ENCODE assay signal across 12 cellular contexts in genomic region chr6:63441266-63441956, GRCh38.
DNase-seq lines count a peak whose midpoint lies in the region; ATAC-seq lines count a peak whose summit lies in the region.
"Had no signal": no experiment of that assay in that cellular context is flagged by ENCODE, and none has a peak within 500 bp of the region (broad histone marks: within the 10 kb centered on the region; RNA-seq: fewer than 3 reads in every experiment).

No MANE protein-coding gene starts in this region.

- H3K27ac Mint-ChIP-seq in activated CD4-positive, alpha-beta T cell treated with anti-CD3 and anti-CD28 coated beads, Interleukin-2, amount 10 ng/mL, durations not matched to agents 7 days and 5 days, result no peak overlapping the region
- no peak overlapping the region for H3K27ac Mint-ChIP-seq in activated T-cell treated with anti-CD3 and anti-CD28 coated beads, Interleukin-2, amount 50 U/mL, for 72 hours
- H3K27ac Mint-ChIP-seq in stimulated activated naive CD8-positive, alpha-beta T cell treated with anti-CD3 and anti-CD28 coated beads, Interleukin-15, Interleukin-2, amounts not matched to agents 100 ng/mL and 50 ng/mL, for 24 hours, result no peak overlapping the region
- H3K27ac Mint-ChIP-seq: T-helper 2 cell treated with Interferon-gamma antibody and Interleukin-4, amounts not matched to agents 5 μg/mL and 100 μg/mL, for 36 hours had no signal

- no peaks in the 10 kb centered on the region for H3K27me3 Mint-ChIP-seq in activated CD4-positive, alpha-beta T cell treated with anti-CD3 and anti-CD28 coated beads, Interleukin-2, amount 10 ng/mL, durations not matched to agents 7 days and 5 days
- no peaks in the 10 kb centered on the region for H3K27me3 Mint-ChIP-seq in activated T-cell treated with anti-CD3 and anti-CD28 coated beads, Interleukin-2, amount 50 U/mL, for 72 hours (ENCODE audit: low read depth)
- no peaks in the 10 kb centered on the region for H3K27me3 Mint-ChIP-seq in stimulated activated naive CD8-positive, alpha-beta T cell treated with anti-CD3 and anti-CD28 coated beads, Interleukin-15, Interleukin-2, amounts not matched to agents 100 ng/mL and 50 ng/mL, for 24 hours

- CTCF ChIA-PET in activated CD4-positive, alpha-beta T cell treated with anti-CD3 and anti-CD28 coated beads, Interleukin-2, amount 10 ng/mL, durations not matched to agents 7 days and 5 days (lab: Charles Lee), result no interaction called here

- no peak for DNase-seq in activated CD4-positive, alpha-beta T cell treated with anti-CD3 and anti-CD28 coated beads, Interleukin-2, amount 10 ng/mL, durations not matched to agents 7 days and 5 days
- no peak for DNase-seq in activated CD4-positive, alpha-beta T cell treated with anti-CD3 and anti-CD28 coated beads for 4 hours
- peak; percentile 61 for DNase-seq in NCI-H2107 (lab: John Stamatoyannopoulos, UW)
- DNase-seq in activated T-cell treated with anti-CD3 and anti-CD28 coated beads, Interleukin-2, amount 50 U/mL, for 72 hours, result no peak
- no peak for DNase-seq in stimulated activated CD4-positive, alpha-beta T cell treated with anti-CD3 and anti-CD28 coated beads, Interleukin-4, amount 100 ng/mL, for 1 hour
- DNase-seq: aorta, spleen, substantia nigra had no signal

- POLR2A ChIA-PET in activated CD4-positive, alpha-beta T cell treated with anti-CD3 and anti-CD28 coated beads, Interleukin-2, amount 10 ng/mL, durations not matched to agents 7 days and 5 days (lab: Charles Lee), result no interaction called here

- peak overlapping the region; percentile 47 for H3K4me3 Mint-ChIP-seq in activated CD4-positive, alpha-beta T cell treated with anti-CD3 and anti-CD28 coated beads, Interleukin-2, amount 10 ng/mL, durations not matched to agents 7 days and 5 days
- peak overlapping the region; percentile 41 to 46 for H3K4me3 Mint-ChIP-seq in activated T-cell treated with anti-CD3 and anti-CD28 coated beads, Interleukin-2, amount 50 U/mL, for 72 hours
- H3K4me3 Mint-ChIP-seq in stimulated activated naive CD8-positive, alpha-beta T cell treated with anti-CD3 and anti-CD28 coated beads, Interleukin-15, Interleukin-2, amounts not matched to agents 100 ng/mL and 50 ng/mL, for 24 hours, result peak overlapping the region; percentile 58
- H3K4me3 Mint-ChIP-seq: T-helper 2 cell treated with Interferon-gamma antibody and Interleukin-4, amounts not matched to agents 5 μg/mL and 100 μg/mL, for 36 hours had no signal

- H3K36me3 Mint-ChIP-seq in activated CD4-positive, alpha-beta T cell treated with anti-CD3 and anti-CD28 coated beads, Interleukin-2, amount 10 ng/mL, durations not matched to agents 7 days and 5 days (ENCODE audit: low read depth), result no peaks in the 10 kb centered on the region
- H3K36me3 Mint-ChIP-seq in activated T-cell treated with anti-CD3 and anti-CD28 coated beads, Interleukin-2, amount 50 U/mL, for 72 hours (ENCODE audit: insufficient read depth in 2 of 2), result no peaks in the 10 kb centered on the region
- H3K36me3 Mint-ChIP-seq in stimulated activated naive CD8-positive, alpha-beta T cell treated with anti-CD3 and anti-CD28 coated beads, Interleukin-15, Interleukin-2, amounts not matched to agents 100 ng/mL and 50 ng/mL, for 24 hours (ENCODE audit: low read depth), result no peaks in the 10 kb centered on the region

- no peaks in the 10 kb centered on the region for H3K4me1 Mint-ChIP-seq in activated CD4-positive, alpha-beta T cell treated with anti-CD3 and anti-CD28 coated beads, Interleukin-2, amount 10 ng/mL, durations not matched to agents 7 days and 5 days
- H3K4me1 Mint-ChIP-seq in activated T-cell treated with anti-CD3 and anti-CD28 coated beads, Interleukin-2, amount 50 U/mL, for 72 hours (ENCODE audit: low read depth), result no peaks in the 10 kb centered on the region
- H3K4me1 Mint-ChIP-seq in stimulated activated naive CD8-positive, alpha-beta T cell treated with anti-CD3 and anti-CD28 coated beads, Interleukin-15, Interleukin-2, amounts not matched to agents 100 ng/mL and 50 ng/mL, for 24 hours (ENCODE audit: low read depth), result no peaks in the 10 kb centered on the region

- H3K9me3 Mint-ChIP-seq in activated CD4-positive, alpha-beta T cell treated with anti-CD3 and anti-CD28 coated beads, Interleukin-2, amount 10 ng/mL, durations not matched to agents 7 days and 5 days, result peaks cover 7% of the 10 kb centered on the region
- H3K9me3 Mint-ChIP-seq in activated T-cell treated with anti-CD3 and anti-CD28 coated beads, Interleukin-2, amount 50 U/mL, for 72 hours, result peaks cover 0 to 3% of the 10 kb centered on the region in 2 donors
- peaks cover 3% of the 10 kb centered on the region for H3K9me3 Mint-ChIP-seq in stimulated activated naive CD8-positive, alpha-beta T cell treated with anti-CD3 and anti-CD28 coated beads, Interleukin-15, Interleukin-2, amounts not matched to agents 100 ng/mL and 50 ng/mL, for 24 hours
- H3K9me3 Mint-ChIP-seq: T-helper 2 cell treated with Interferon-gamma antibody and Interleukin-4, amounts not matched to agents 5 μg/mL and 100 μg/mL, for 36 hours had no signal

- peak; percentile 27 to 57 for ATAC-seq in activated T-cell treated with anti-CD3 and anti-CD28 coated beads, Interleukin-2, amount 50 U/mL, for 72 hours (replicated peaks in 1 of 2)
- ATAC-seq in GM18868 (IDR thresholded peaks at IDR 0.05; ENCODE audit: unreplicated experiment), result no peak
- ATAC-seq in GM21447 (IDR thresholded peaks at IDR 0.05; ENCODE audit: unreplicated experiment), result no peak

Comparison
In these comparisons a context has a peak if more than half of its experiments do, and no peak if none do; other contexts are left out.
1. ATAC-seq: peak in activated T-cell treated with anti-CD3 and anti-CD28 coated beads, Interleukin-2, amount 50 U/mL, for 72 hours (2 of 2); none in GM18868 (single experiment) and GM21447 (single experiment).
2. Peak in every context shown above with its lines, with median percentiles within 50 percentile points of each other: H3K4me3 Mint-ChIP-seq.